Comparison of ENCODE assay signal across 8 cellular contexts in the genomic region with DNA sequence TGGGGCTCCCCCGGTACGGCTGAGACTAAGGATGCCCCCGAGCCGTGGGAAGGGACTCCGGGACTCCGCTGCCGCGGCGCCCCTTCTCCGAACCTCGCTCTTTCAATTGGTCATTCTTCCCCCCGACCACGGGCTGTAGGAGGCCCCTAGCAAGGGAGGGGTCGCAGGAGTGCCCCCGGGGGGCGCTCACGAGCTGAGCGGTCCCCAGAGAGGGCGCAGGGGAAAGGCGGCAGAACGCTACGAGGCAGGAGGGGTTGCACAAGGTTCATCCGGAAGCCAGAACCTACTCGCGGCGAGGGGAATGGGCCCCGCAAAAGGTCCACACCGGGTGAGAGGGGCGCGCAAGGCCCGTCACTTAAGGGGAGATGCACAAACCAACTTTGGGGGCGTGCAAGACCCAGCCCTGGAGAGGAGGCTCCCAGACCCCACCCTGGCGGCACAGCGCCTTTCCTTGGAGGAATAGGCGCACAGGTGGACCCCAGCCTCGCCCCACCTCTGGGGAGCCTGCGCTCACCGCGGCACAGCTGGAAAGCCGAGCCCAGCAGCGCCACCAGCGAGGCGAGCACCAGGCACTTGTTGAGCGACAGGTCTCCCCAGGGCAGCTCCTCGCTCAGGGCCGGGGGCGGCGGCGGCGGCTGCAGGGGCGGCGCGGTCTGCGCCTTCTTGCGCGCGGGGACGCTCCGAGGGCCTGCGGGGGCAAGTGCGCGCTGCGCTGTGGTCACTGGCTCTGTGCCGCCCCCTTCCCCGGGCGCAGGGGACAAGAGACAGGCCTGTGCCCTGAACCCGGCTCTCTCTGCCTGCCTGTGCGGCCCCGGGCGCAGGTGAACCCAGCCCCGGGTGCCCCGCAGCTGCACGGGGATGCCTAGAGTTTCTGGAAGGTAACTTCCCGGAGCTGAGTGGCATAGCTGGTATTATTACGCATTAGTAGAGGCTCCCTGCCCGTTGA. TPM values are rescaled to one million over a fixed set of nuclear protein-coding genes. Genes with fewer than 3 reads are reported as not detected.
DNase-seq lines count a peak whose midpoint lies in the region; ATAC-seq and TF ChIP-seq lines count a peak whose summit lies in the region.

No MANE protein-coding gene starts in this region.

- H3K4me1 ChIP-seq in OCI-LY7 (ENCODE audit: insufficient read depth, low read length, poor library complexity, severe bottlenecking) = peaks cover 43% of the 10 kb centered on the region
- peaks cover 6 to 9% of the 10 kb centered on the region in 2 experiments for H3K4me1 ChIP-seq in trophoblast cell (ENCODE audit: control insufficient read depth in 1 of 2, insufficient read depth in 2 of 2, low read length in 2 of 2)
- H3K4me1 ChIP-seq in gastroesophageal sphincter = peaks cover 0 to 45% (median 33%) of the 10 kb centered on the region in 3 donors
- peaks cover 16% of the 10 kb centered on the region for H3K4me1 ChIP-seq in SJCRH30

- no peak overlapping the region for H2AK5ac ChIP-seq in trophoblast cell (ENCODE audit: low read length)

- H2BK12ac ChIP-seq in trophoblast cell (ENCODE audit: low read length) = no peak overlapping the region

- H4K20me1 ChIP-seq in OCI-LY7 (ENCODE audit: insufficient read depth, low read length) = no peaks in the 10 kb centered on the region

- POLR2A ChIA-PET in OCI-LY7 (lab: Charles Lee) = interaction anchor here (1.0 kb wide), 1 partner anchor 15 kb away, joined by 3 read pairs; no protein-coding TSS in a partner anchor

- H4K12ac ChIP-seq in trophoblast cell (ENCODE audit: low read depth, low read length) = no peak overlapping the region

- no peak overlapping the region for H3K9ac ChIP-seq in trophoblast cell (ENCODE audit: low read length)

- intact Hi-C loops in OCI-LY7 (cut with micrococcal nuclease; ENCODE audit: unreplicated experiment) = loop anchor here (1.0 kb wide), 1 partner anchor 20 kb away; no protein-coding TSS in a partner anchor

- no peaks in the 10 kb centered on the region for H3K9me2 ChIP-seq in OCI-LY7 (ENCODE audit: insufficient read depth, low read length)

- H3K23ac ChIP-seq in trophoblast cell (ENCODE audit: low read length) = no peak overlapping the region

- peak; percentile 53 for TF ChIP-seq CTCF in GM12872 (IDR thresholded peaks at IDR 0.05; ENCODE audit: insufficient read depth, low read depth, low read length)
- peak; percentile 76 for TF ChIP-seq CTCF in OCI-LY7 (conservative IDR thresholded peaks at IDR 0.05; ENCODE audit: low read length)
- TF ChIP-seq CTCF in gastroesophageal sphincter (IDR thresholded peaks at IDR 0.05) = no peak

- TF ChIP-seq POLR2A in gastroesophageal sphincter (IDR thresholded peaks at IDR 0.05) = no peak

- peaks cover 4% of the 10 kb centered on the region for H3K27me3 ChIP-seq in trophoblast cell (ENCODE audit: insufficient read depth, low read length)
- peaks cover 71% of the 10 kb centered on the region for H3K27me3 ChIP-seq in gastroesophageal sphincter
- no peaks in the 10 kb centered on the region for H3K27me3 ChIP-seq in SJCRH30

- ATAC-seq in HG02610 (IDR thresholded peaks at IDR 0.05; ENCODE audit: unreplicated experiment) (no peak), gastroesophageal sphincter (no peak)

- H3K27ac ChIP-seq in OCI-LY7 (ENCODE audit: low read depth, low read length, poor library complexity, severe bottlenecking) (no peak overlapping the region), trophoblast cell (ENCODE audit: low read depth, low read length) (no peak overlapping the region), gastroesophageal sphincter (no peak overlapping the region), SJCRH30 (no peak overlapping the region)

- no peaks in the 10 kb centered on the region for H3K79me1 ChIP-seq in trophoblast cell (ENCODE audit: low read length)

- no peak overlapping the region for H3K18ac ChIP-seq in trophoblast cell (ENCODE audit: low read length)

- H3K4ac ChIP-seq in trophoblast cell (ENCODE audit: low read depth, low read length) = no peak overlapping the region

- TF ChIP-seq EP300 in gastroesophageal sphincter (IDR thresholded peaks at IDR 0.05) = no peak

- H2AFZ ChIP-seq in OCI-LY7 (ENCODE audit: low read length) = no peak overlapping the region
- no peak overlapping the region for H2AFZ ChIP-seq in trophoblast cell (ENCODE audit: insufficient read depth, low read length, poor library complexity)

- no peak overlapping the region for H4K8ac ChIP-seq in trophoblast cell (ENCODE audit: low read depth, low read length)

- no peak overlapping the region for H2BK5ac ChIP-seq in trophoblast cell (ENCODE audit: low read depth, low read length, poor library complexity)

- no peaks in the 10 kb centered on the region for H3K79me2 ChIP-seq in OCI-LY7 (ENCODE audit: insufficient read depth, low read depth, low read length)
- H3K79me2 ChIP-seq in trophoblast cell (ENCODE audit: control insufficient read depth, insufficient read depth, low read length, poor library complexity) = no peaks in the 10 kb centered on the region

- WGBS in trophoblast cell (ENCODE audit: extremely low coverage, insufficient coverage, insufficient read length) = no CpG with 5 or more reads among the region's 76 CpGs
- WGBS in gastroesophageal sphincter (ENCODE audit: low coverage in 1 of 2), 2 donors = 28% methylated on average over 3 of the region's 76 CpGs; no CpG with 5 or more reads in 1 of the 2 donors

- H3K4me2 ChIP-seq in OCI-LY7 (ENCODE audit: low read length) (peak overlapping the region; percentile 61), trophoblast cell (ENCODE audit: low read length) (peak overlapping the region; percentile 40)

- H3K4me3 ChIP-seq in OCI-LY7 (ENCODE audit: low read depth, low read length, poor library complexity, severe bottlenecking) (peak overlapping the region; percentile 47), trophoblast cell (ENCODE audit: low read depth, low read length) (no peak overlapping the region), gastroesophageal sphincter (peak overlapping the region in 1 of 2 donors; percentile 28), SJCRH30 (no peak overlapping the region)

- no peak overlapping the region for H4K91ac ChIP-seq in trophoblast cell (ENCODE audit: low read depth, low read length)

- DNase-seq in OCI-LY7 (ENCODE audit: low spot score) (peak; percentile 78), trophoblast cell (no peak), NCI-H2081 (lab: John Stamatoyannopoulos, UW) (no peak), SJCRH30 (no peak)
- peak; percentile 39 for DNase-seq in central memory CD4-positive, alpha-beta T cell

- CTCF ChIA-PET in OCI-LY7 (lab: Charles Lee; ENCODE audit: unreplicated experiment) = no interaction called here

- H3K36me3 ChIP-seq in OCI-LY7 (ENCODE audit: insufficient read depth, low read length) = peaks cover 10% of the 10 kb centered on the region
- peaks cover 6 to 12% of the 10 kb centered on the region in 2 experiments for H3K36me3 ChIP-seq in trophoblast cell (ENCODE audit: control insufficient read depth in 1 of 2, insufficient read depth in 2 of 2, low read length in 2 of 2)
- H3K36me3 ChIP-seq in gastroesophageal sphincter = peaks cover 0 to 14% of the 10 kb centered on the region in 2 donors
- peaks cover 35% of the 10 kb centered on the region for H3K36me3 ChIP-seq in SJCRH30

- BruUV-seq in OCI-LY7 (replicated peaks; lab: Mats Ljungman, UMichigan) = no TSS peak

- H3K9me3 ChIP-seq in OCI-LY7 (ENCODE audit: low read length) (no peaks in the 10 kb centered on the region), trophoblast cell (ENCODE audit: insufficient read depth, low read depth, low read length) (peaks cover 5% of the 10 kb centered on the region), gastroesophageal sphincter (no peaks in the 10 kb centered on the region), SJCRH30 (replicated peaks) (no peaks in the 10 kb centered on the region)

- no peak overlapping the region for H3K14ac ChIP-seq in trophoblast cell (ENCODE audit: low read length)

- H2BK120ac ChIP-seq in trophoblast cell (ENCODE audit: insufficient read depth, low read length, poor library complexity) = no peak overlapping the region

RNA-seq across cellular contexts. Expression of a gene that starts 2.8 kb away (rescaled TPM):
- 0.44 and 1.5 TPM in 2 replicates for total RNA-seq in OCI-LY7 (2014; rRNA removed; shearing (Covaris generic))
- total RNA-seq in OCI-LY7 (2022) (13.8 and 15.9 TPM in 2 replicates), gastroesophageal sphincter (under 1 TPM in 1 of 4 donors, not detected in 3; 0.37 TPM)
- 0.10 and 0.12 TPM in 2 replicates for polyA plus RNA-seq in trophoblast cell (2013)
- 40.1 and 50.2 TPM in 2 replicates for total RNA-seq in SJCRH30 (2014; rRNA removed; shearing (Covaris generic))

RNA-seq across cellular contexts. Expression of a gene that starts 4.3 kb away (rescaled TPM):
- total RNA-seq in OCI-LY7 (2014; rRNA removed; shearing (Covaris generic)) = 10.7 and 14.8 TPM in 2 replicates
- total RNA-seq in OCI-LY7 (2022) (45.7 and 49.7 TPM in 2 replicates), gastroesophageal sphincter (1 to 10 TPM in 1 of 4 donors, under 1 TPM in 3; 0.23 to 1.2 (median 0.47) TPM)
- polyA plus RNA-seq in trophoblast cell (2013) = 2.4 and 2.8 TPM in 2 replicates
- 6.9 and 11.5 TPM in 2 replicates for total RNA-seq in SJCRH30 (2014; rRNA removed; shearing (Covaris generic))

RNA-seq across cellular contexts. Expression of a gene that starts 16.8 kb away (rescaled TPM):
- 104 and 124 TPM in 2 replicates for total RNA-seq in OCI-LY7 (2014; rRNA removed; shearing (Covaris generic))
- total RNA-seq in OCI-LY7 (2022) (206 and 207 TPM in 2 replicates), gastroesophageal sphincter (10 to 100 TPM; 27.5 to 40.3 (median 37.4) TPM)
- polyA plus RNA-seq in trophoblast cell (2013) = 90.1 and 94.1 TPM in 2 replicates
- total RNA-seq in SJCRH30 (2014; rRNA removed; shearing (Covaris generic)) = 44.5 and 49.1 TPM in 2 replicates

RNA-seq across cellular contexts. Expression of a gene that starts 17.2 kb away (rescaled TPM):
- 205 and 221 TPM in 2 replicates for total RNA-seq in OCI-LY7 (2014; rRNA removed; shearing (Covaris generic))
- total RNA-seq in OCI-LY7 (2022) (122 and 129 TPM in 2 replicates), gastroesophageal sphincter (10 to 100 TPM; 41.6 to 56.7 (median 51.7) TPM)
- 71.1 and 72.2 TPM in 2 replicates for polyA plus RNA-seq in trophoblast cell (2013)
- total RNA-seq in SJCRH30 (2014; rRNA removed; shearing (Covaris generic)) = 51.8 and 52.7 TPM in 2 replicates

RNA-seq across cellular contexts. Expression of a gene that starts 28.6 kb away (rescaled TPM):
- total RNA-seq in OCI-LY7 (2014; rRNA removed; shearing (Covaris generic)) = not detected in 2 replicates
- total RNA-seq in OCI-LY7 (2022) (0.18 TPM in 1 of 2 replicates, not detected in the other), gastroesophageal sphincter (1 to 10 TPM in 1 of 4 donors, under 1 TPM in 2, not detected in 1; 0.16 to 1.3 (median 0.27) TPM)
- 0.03 TPM in 2 replicates for polyA plus RNA-seq in trophoblast cell (2013)
- 0.06 and 0.10 TPM in 2 replicates for total RNA-seq in SJCRH30 (2014; rRNA removed; shearing (Covaris generic))

Comparison
In these comparisons a context has a peak if more than half of its experiments do, and no peak if none do; other contexts are left out.
1. CTCF ChIP-seq: peak in GM12872 (single experiment) and OCI-LY7 (single experiment); none in gastroesophageal sphincter (0 of 4).
2. DNase-seq: peak in OCI-LY7 (single experiment) and central memory CD4-positive, alpha-beta T cell (single experiment); none in trophoblast cell (0 of 2), NCI-H2081 (0 of 2) and SJCRH30 (0 of 2).